23 cellular contexts compared by ENCODE assay signal in genomic region chr7:132073920-132074589, GRCh38.
"Had no signal": no experiment of that assay in that cellular context is flagged by ENCODE, and none has a peak within 500 bp of the region (broad histone marks: within the 10 kb centered on the region; RNA-seq: fewer than 3 reads in every experiment).

No MANE protein-coding gene starts in this region.

- H3K36me3 Mint-ChIP-seq: activated naive CD4-positive, alpha-beta T cell treated with anti-CD3 and anti-CD28 coated beads, Interleukin-2, amount 50 U/mL, for 24 hours; memory B cell; naive thymus-derived CD8-positive, alpha-beta T cell; stimulated activated memory B cell treated with anti-CD40 and anti-IgM and Interleukin-4, amounts not matched to agents 10 μg/mL and 1 μg/mL and 100 μg/mL, for 72 hours; type B pancreatic cell had no signal

- H2AFZ ChIP-seq: hepatocyte had no signal

- H3K27me3 ChIP-seq: ascending aorta, breast epithelium, esophagus muscularis mucosa, hepatocyte, neutrophil, pancreas, testis had no signal

- DNase-seq: activated CD4-positive, alpha-beta T cell treated with anti-CD3 and anti-CD28 coated beads, Interleukin-2, amount 50 U/mL, for 1 hour; activated CD4-positive, CD25-positive, alpha-beta regulatory T cell treated with anti-CD3 and anti-CD28 coated beads, Interleukin-2, amount 50 U/mL, for 72 hours; activated CD8-positive, alpha-beta memory T cell treated with anti-CD3 and anti-CD28 coated beads, Interleukin-2, amount 50 U/mL, for 4 hours; activated effector memory CD4-positive, alpha-beta T cell treated with Interleukin-2 at 50 U/mL for 16 hours; activated T-cell treated with anti-CD3 and anti-CD28 coated beads, Interleukin-2, amount 50 U/mL, for 4 hours; dermis blood vessel endothelial cell; effector memory CD4-positive, alpha-beta T cell; naive thymus-derived CD8-positive, alpha-beta T cell; pancreas; small intestine; stimulated activated CD4-positive, alpha-beta T cell treated with anti-CD3 and anti-CD28 coated beads, Interleukin-4, amount 100 ng/mL, for 4 hours; testis had no signal

- H3K4me3 ChIP-seq: ascending aorta, breast epithelium, esophagus muscularis mucosa, hepatocyte, pancreas, testis had no signal

- H3K4me1 ChIP-seq: ascending aorta, breast epithelium, pancreas, testis had no signal

- H3K4me2 ChIP-seq: hepatocyte had no signal

- H3K9me3 ChIP-seq: ascending aorta, breast epithelium, esophagus muscularis mucosa, neutrophil, pancreas, testis had no signal

- H3K27ac ChIP-seq: ascending aorta, breast epithelium, esophagus muscularis mucosa, hepatocyte, neutrophil, pancreas, testis, VCaP had no signal

- ATAC-seq: activated T-cell treated with anti-CD3 and anti-CD28 coated beads, Interleukin-2, amount 50 U/mL, for 4 hours; naive thymus-derived CD8-positive, alpha-beta T cell; pancreas; stimulated activated memory B cell treated with anti-CD40 and anti-IgM and Interleukin-4, amounts not matched to agents 10 μg/mL and 1 μg/mL and 100 μg/mL, for 72 hours had no signal

- H3K36me3 ChIP-seq: ascending aorta, breast epithelium, esophagus muscularis mucosa, neutrophil, pancreas had no signal

- H3K4me3 Mint-ChIP-seq: activated naive CD4-positive, alpha-beta T cell treated with anti-CD3 and anti-CD28 coated beads, Interleukin-2, amount 50 U/mL, for 24 hours; activated T-cell treated with anti-CD3 and anti-CD28 coated beads, Interleukin-2, amount 50 U/mL, for 4 hours; memory B cell; naive thymus-derived CD8-positive, alpha-beta T cell; stimulated activated memory B cell treated with anti-CD40 and anti-IgM and Interleukin-4, amounts not matched to agents 10 μg/mL and 1 μg/mL and 100 μg/mL, for 72 hours; T-helper 1 cell treated with Interleukin-12 subunit alpha and Interleukin-12 subunit beta and Interleukin-4 antibody, amounts not matched to agents 30 μg/mL and 1 μg/mL, for 36 hours; type B pancreatic cell had no signal

- H3K27ac Mint-ChIP-seq: activated naive CD4-positive, alpha-beta T cell treated with anti-CD3 and anti-CD28 coated beads, Interleukin-2, amount 50 U/mL, for 24 hours; memory B cell; naive thymus-derived CD8-positive, alpha-beta T cell; stimulated activated memory B cell treated with anti-CD40 and anti-IgM and Interleukin-4, amounts not matched to agents 10 μg/mL and 1 μg/mL and 100 μg/mL, for 72 hours; T-helper 1 cell treated with Interleukin-12 subunit alpha and Interleukin-12 subunit beta and Interleukin-4 antibody, amounts not matched to agents 30 μg/mL and 1 μg/mL, for 36 hours; type B pancreatic cell had no signal

- H3K4me1 Mint-ChIP-seq: activated naive CD4-positive, alpha-beta T cell treated with anti-CD3 and anti-CD28 coated beads, Interleukin-2, amount 50 U/mL, for 24 hours; memory B cell; naive thymus-derived CD8-positive, alpha-beta T cell; stimulated activated memory B cell treated with anti-CD40 and anti-IgM and Interleukin-4, amounts not matched to agents 10 μg/mL and 1 μg/mL and 100 μg/mL, for 72 hours had no signal

- H3K9me3 Mint-ChIP-seq: activated naive CD4-positive, alpha-beta T cell treated with anti-CD3 and anti-CD28 coated beads, Interleukin-2, amount 50 U/mL, for 24 hours; activated T-cell treated with anti-CD3 and anti-CD28 coated beads, Interleukin-2, amount 50 U/mL, for 4 hours; memory B cell; naive thymus-derived CD8-positive, alpha-beta T cell; stimulated activated memory B cell treated with anti-CD40 and anti-IgM and Interleukin-4, amounts not matched to agents 10 μg/mL and 1 μg/mL and 100 μg/mL, for 72 hours; T-helper 1 cell treated with Interleukin-12 subunit alpha and Interleukin-12 subunit beta and Interleukin-4 antibody, amounts not matched to agents 30 μg/mL and 1 μg/mL, for 36 hours; type B pancreatic cell had no signal
